Comparison of ENCODE assay signal across 21 cellular contexts in the genomic region with DNA sequence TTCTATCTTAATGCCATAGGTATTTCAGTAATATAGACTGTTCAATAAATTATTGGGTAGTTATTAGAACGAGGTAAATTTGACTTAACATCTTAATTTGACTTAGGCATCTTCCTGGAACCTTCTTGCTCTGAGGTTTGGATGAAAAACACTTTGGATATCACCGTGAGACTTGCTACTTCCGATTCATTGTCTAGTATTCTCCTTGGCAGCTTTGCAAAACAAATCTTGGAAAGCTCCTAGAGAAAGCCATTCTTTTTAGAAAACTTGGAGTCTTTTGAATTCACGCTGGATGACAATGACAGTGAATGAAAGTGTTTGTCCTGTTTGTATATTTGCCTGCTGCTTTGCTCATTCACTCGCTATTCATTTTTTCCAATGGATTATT.
DNase-seq lines count a peak whose midpoint lies in the region; ATAC-seq, FAIRE-seq and TF ChIP-seq lines count a peak whose summit lies in the region.
"Had no signal": no experiment of that assay in that cellular context is flagged by ENCODE, and none has a peak within 500 bp of the region (broad histone marks: within the 10 kb centered on the region; RNA-seq: fewer than 3 reads in every experiment).

No MANE protein-coding gene starts in this region.

- intact Hi-C loops in Calu3 (cut with micrococcal nuclease; ENCODE audit: unreplicated experiment) (loop anchor here (1.0 to 5.0 kb wide), 5 partner anchors 29 to 289 kb away; a partner anchor contains a TSS), PC-3 (cut with micrococcal nuclease) (loop anchor here (1.0 to 5.0 kb wide), 6 partner anchors 46 to 290 kb away; no protein-coding TSS in a partner anchor), endothelial cell of umbilical vein (cut with micrococcal nuclease) (loop anchor here (1.0 to 5.0 kb wide), 16 partner anchors 33 to 711 kb away; no protein-coding TSS in a partner anchor)
- intact Hi-C loops in activated CD8-positive, alpha-beta T cell treated with anti-CD3 and anti-CD28 coated beads for 36 hours (cut with micrococcal nuclease) = no loop called here

- BruUV-seq in Calu3 (replicated peaks; lab: Mats Ljungman, UMichigan) (no TSS peak), PC-3 (replicated peaks; lab: Mats Ljungman, UMichigan) (no TSS peak), endothelial cell of umbilical vein (replicated peaks; lab: Mats Ljungman, UMichigan) (no TSS peak)

- H3K4me1 Mint-ChIP-seq in Calu3 (ENCODE audit: low read depth, unreplicated experiment) = peaks cover 78% of the 10 kb centered on the region
- H3K4me1 Mint-ChIP-seq in activated CD8-positive, alpha-beta T cell treated with anti-CD3 and anti-CD28 coated beads for 36 hours (ENCODE audit: low read depth) = no peaks in the 10 kb centered on the region
- H3K4me1 Mint-ChIP-seq: activated B cell treated with CpG ODN at 0.5 μM for 24 hours; activated CD4-positive, alpha-beta memory T cell treated with anti-CD3 and anti-CD28 coated beads, Interleukin-2, amount 10 ng/mL, durations not matched to agents 7 days and 5 days; CD4-positive, CD25-positive, alpha-beta regulatory T cell had no signal

- H3K27ac ChIP-seq in PC-3 (ENCODE audit: low read length) (peak overlapping the region; percentile 96), endothelial cell of umbilical vein (ENCODE audit: insufficient read depth, low read depth, low read length) (peak overlapping the region; percentile 95), osteoblast (ENCODE audit: low read depth, low read length) (peak overlapping the region; percentile 99), Peyer's patch (no peak overlapping the region)
- H3K27ac ChIP-seq: KMS-11, vagina had no signal

- no peak for FAIRE-seq in endothelial cell of umbilical vein (lab: Jason Lieb, UNC)
- FAIRE-seq: GM19239 had no signal

- POLR2A ChIA-PET in PC-3 (lab: Charles Lee; ENCODE audit: unreplicated experiment) (interaction anchor here (0.5 to 1.6 kb wide), 4 partner anchors 13 to 72 kb away, joined by 3 to 6 read pairs (median 4); no protein-coding TSS in a partner anchor), endothelial cell of umbilical vein (lab: Charles Lee) (interaction anchor here (1.5 kb wide), 1 partner anchor 30 kb away, joined by 3 read pairs; no protein-coding TSS in a partner anchor)
- POLR2A ChIA-PET in activated CD8-positive, alpha-beta T cell treated with anti-CD3 and anti-CD28 coated beads for 36 hours (lab: Charles Lee) = no interaction called here

- TF ChIP-seq POLR2A in endothelial cell of umbilical vein (IDR thresholded peaks at IDR 0.05; ENCODE audit: low read depth, low read length) = no peak
- no peak for TF ChIP-seq POLR2A in Peyer's patch (IDR thresholded peaks at IDR 0.05)

- H3K4me3 Mint-ChIP-seq in Calu3 (ENCODE audit: low read depth, unreplicated experiment) = peak overlapping the region; percentile 68
- no peak overlapping the region for H3K4me3 Mint-ChIP-seq in activated CD8-positive, alpha-beta T cell treated with anti-CD3 and anti-CD28 coated beads for 36 hours
- H3K4me3 Mint-ChIP-seq: activated B cell treated with CpG ODN at 0.5 μM for 24 hours; activated CD4-positive, alpha-beta memory T cell treated with anti-CD3 and anti-CD28 coated beads, Interleukin-2, amount 10 ng/mL, durations not matched to agents 7 days and 5 days; activated T-cell treated with anti-CD3 and anti-CD28 coated beads, Interleukin-2, amount 50 U/mL, for 24 hours; CD4-positive, CD25-positive, alpha-beta regulatory T cell had no signal

- CTCF ChIA-PET in Calu3 (lab: Charles Lee) (interaction anchor here (0.5 to 3.1 kb wide), 28 partner anchors 8 to 504 kb away, joined by 3 to 36 read pairs (median 4); a partner anchor contains a TSS), PC-3 (lab: Charles Lee) (interaction anchor here (0.6 to 2.4 kb wide), 16 partner anchors 9 to 434 kb away, joined by 3 to 25 read pairs (median 3); no protein-coding TSS in a partner anchor), endothelial cell of umbilical vein (lab: Charles Lee) (interaction anchor here (0.6 to 3.2 kb wide), 69 partner anchors 8 to 506 kb away, joined by 3 to 60 read pairs (median 6); a partner anchor contains a TSS)
- CTCF ChIA-PET in activated CD8-positive, alpha-beta T cell treated with anti-CD3 and anti-CD28 coated beads for 36 hours (lab: Charles Lee) = interaction anchor here (0.7 to 1.6 kb wide), 15 partner anchors 8 to 486 kb away, joined by 3 to 10 read pairs (median 3); no protein-coding TSS in a partner anchor

- H3K36me3 ChIP-seq in PC-3 (ENCODE audit: low read depth, low read length) = no peaks in the 10 kb centered on the region
- no peaks in the 10 kb centered on the region for H3K36me3 ChIP-seq in endothelial cell of umbilical vein (ENCODE audit: control insufficient read depth in 2 of 2, extremely low read depth in 1 of 2, insufficient read depth in 2 of 2, low read length in 2 of 2)
- H3K36me3 ChIP-seq in osteoblast (ENCODE audit: insufficient read depth, low read length) = peaks cover 15% of the 10 kb centered on the region
- no peaks in the 10 kb centered on the region for H3K36me3 ChIP-seq in Peyer's patch
- H3K36me3 ChIP-seq: heart right ventricle, suprapubic skin, vagina had no signal

- H4K20me1 ChIP-seq in PC-3 (ENCODE audit: low read length) (no peaks in the 10 kb centered on the region), endothelial cell of umbilical vein (replicated peaks; ENCODE audit: control insufficient read depth, extremely low read depth, insufficient read depth, low read length) (no peaks in the 10 kb centered on the region), osteoblast (ENCODE audit: insufficient read depth, low read length) (no peaks in the 10 kb centered on the region)

- H3K4me2 ChIP-seq in PC-3 (ENCODE audit: low read length) (peak overlapping the region; percentile 83), endothelial cell of umbilical vein (ENCODE audit: insufficient read depth, low read length) (peak overlapping the region; percentile 89), osteoblast (ENCODE audit: insufficient read depth, low read length) (peak overlapping the region; percentile 92)
- H3K4me2 ChIP-seq: KMS-11 had no signal

- TF ChIP-seq CTCF in Calu3 (IDR thresholded peaks at IDR 0.05; ENCODE audit: unreplicated experiment) (no peak), PC-3 (conservative IDR thresholded peaks at IDR 0.05; ENCODE audit: low read depth, low read length) (no peak), endothelial cell of umbilical vein (IDR thresholded peaks at IDR 0.05; ENCODE audit: extremely low read depth in 1 of 2, insufficient read depth in 1 of 2, low read depth in 1 of 2, low read length in 2 of 2) (no peak), osteoblast (IDR thresholded peaks at IDR 0.05; ENCODE audit: extremely low read depth, low read depth, low read length) (no peak), Peyer's patch (IDR thresholded peaks at IDR 0.05) (no peak)
- no peak for TF ChIP-seq CTCF in activated CD8-positive, alpha-beta T cell treated with anti-CD3 and anti-CD28 coated beads for 36 hours (IDR thresholded peaks at IDR 0.05)

- ATAC-seq in PC-3 (no peak), GM18873 (IDR thresholded peaks at IDR 0.05; ENCODE audit: low FRiP score, unreplicated experiment) (no peak)
- no peak for ATAC-seq in activated CD8-positive, alpha-beta T cell treated with anti-CD3 and anti-CD28 coated beads for 36 hours

- H3K27me3 Mint-ChIP-seq in Calu3 (ENCODE audit: unreplicated experiment) = no peaks in the 10 kb centered on the region
- peaks cover 21% of the 10 kb centered on the region for H3K27me3 Mint-ChIP-seq in activated CD8-positive, alpha-beta T cell treated with anti-CD3 and anti-CD28 coated beads for 36 hours

- peak overlapping the region; percentile 95 for H3K27ac Mint-ChIP-seq in Calu3 (ENCODE audit: unreplicated experiment)
- no peak overlapping the region for H3K27ac Mint-ChIP-seq in activated CD8-positive, alpha-beta T cell treated with anti-CD3 and anti-CD28 coated beads for 36 hours
- H3K27ac Mint-ChIP-seq: activated B cell treated with CpG ODN at 0.5 μM for 24 hours; activated CD4-positive, alpha-beta memory T cell treated with anti-CD3 and anti-CD28 coated beads, Interleukin-2, amount 10 ng/mL, durations not matched to agents 7 days and 5 days; activated T-cell treated with anti-CD3 and anti-CD28 coated beads, Interleukin-2, amount 50 U/mL, for 24 hours; CD4-positive, CD25-positive, alpha-beta regulatory T cell had no signal

- dilution Hi-C loops in endothelial cell of umbilical vein (cut with MboI; ENCODE audit: extremely low pct_ligation_motif_present, low sequenced_read_pairs) = no loop called here

- H3K36me3 Mint-ChIP-seq in Calu3 (ENCODE audit: insufficient read depth, unreplicated experiment) = peaks cover 11% of the 10 kb centered on the region
- no peaks in the 10 kb centered on the region for H3K36me3 Mint-ChIP-seq in activated CD8-positive, alpha-beta T cell treated with anti-CD3 and anti-CD28 coated beads for 36 hours (ENCODE audit: low read depth)
- H3K36me3 Mint-ChIP-seq: CD4-positive, CD25-positive, alpha-beta regulatory T cell had no signal

- no peaks in the 10 kb centered on the region for H3K9me1 ChIP-seq in endothelial cell of umbilical vein (replicated peaks; ENCODE audit: control insufficient read depth, extremely low read depth, insufficient read depth, low read length)

- H3K27me3 ChIP-seq in PC-3 (ENCODE audit: low read length) (no peaks in the 10 kb centered on the region), endothelial cell of umbilical vein (ENCODE audit: control insufficient read depth in 2 of 2, insufficient read depth in 2 of 2, low read length in 2 of 2) (no peaks in the 10 kb centered on the region), osteoblast (ENCODE audit: insufficient read depth, low read length) (no peaks in the 10 kb centered on the region), Peyer's patch (no peaks in the 10 kb centered on the region)
- H3K27me3 ChIP-seq: vagina had no signal

- H2AFZ ChIP-seq in PC-3 (ENCODE audit: low read length) (peak overlapping the region; percentile 39), endothelial cell of umbilical vein (ENCODE audit: low read depth, low read length) (peak overlapping the region; percentile 34), osteoblast (ENCODE audit: low read length) (no peak overlapping the region)

- H3K4me3 ChIP-seq in PC-3 (ENCODE audit: low read length) (peak overlapping the region; percentile 59), endothelial cell of umbilical vein (replicated peaks in 1 of 3; ENCODE audit: insufficient read depth in 1 of 3, low read depth in 1 of 3, low read length in 3 of 3) (peak overlapping the region in 1 of 3 experiments; percentile 77), osteoblast (ENCODE audit: insufficient read depth, low read length) (peak overlapping the region; percentile 71), Peyer's patch (no peak overlapping the region)
- H3K4me3 ChIP-seq: vagina had no signal

- peaks cover 16% of the 10 kb centered on the region for H3F3A ChIP-seq in PC-3 (ENCODE audit: low read length, unreplicated experiment)

- no peaks in the 10 kb centered on the region for H3K9me3 ChIP-seq in PC-3 (ENCODE audit: low read length)
- H3K9me3 ChIP-seq in endothelial cell of umbilical vein (replicated peaks; ENCODE audit: control insufficient read depth, insufficient read depth, low read length) = no peaks in the 10 kb centered on the region
- H3K9me3 ChIP-seq in osteoblast (ENCODE audit: low read depth, low read length) = no peaks in the 10 kb centered on the region
- H3K9me3 ChIP-seq in Peyer's patch = no peaks in the 10 kb centered on the region
- H3K9me3 ChIP-seq: suprapubic skin, vagina had no signal

- no peaks in the 10 kb centered on the region for H3K9me2 ChIP-seq in PC-3 (replicated peaks; ENCODE audit: low read length)

- H3K79me2 ChIP-seq in PC-3 (ENCODE audit: low read length) = peaks cover 25% of the 10 kb centered on the region
- peaks cover 14% of the 10 kb centered on the region for H3K79me2 ChIP-seq in endothelial cell of umbilical vein (ENCODE audit: control insufficient read depth, insufficient read depth, low read length)
- H3K79me2 ChIP-seq in osteoblast (ENCODE audit: insufficient read depth, low read length) = peaks cover 15% of the 10 kb centered on the region

- peaks cover 70% of the 10 kb centered on the region for H3K4me1 ChIP-seq in PC-3 (ENCODE audit: insufficient read depth, low read length)
- peaks cover 50% of the 10 kb centered on the region for H3K4me1 ChIP-seq in endothelial cell of umbilical vein (ENCODE audit: control insufficient read depth, extremely low read depth, insufficient read depth, low read length)
- H3K4me1 ChIP-seq in osteoblast (ENCODE audit: insufficient read depth, low read length) = peaks cover 46% of the 10 kb centered on the region
- peaks cover 0 to 13% (median 0%) of the 10 kb centered on the region in 4 donors for H3K4me1 ChIP-seq in Peyer's patch

- H3K9ac ChIP-seq in PC-3 (ENCODE audit: low read length) (peak overlapping the region; percentile 86), endothelial cell of umbilical vein (replicated peaks; ENCODE audit: extremely low read depth, insufficient read depth, low read length) (peak overlapping the region; percentile 88)
- H3K9ac ChIP-seq: KMS-11 had no signal

- H3K9me3 Mint-ChIP-seq in Calu3 (ENCODE audit: low read depth, unreplicated experiment) = peaks cover 2% of the 10 kb centered on the region
- no peaks in the 10 kb centered on the region for H3K9me3 Mint-ChIP-seq in activated CD8-positive, alpha-beta T cell treated with anti-CD3 and anti-CD28 coated beads for 36 hours
- H3K9me3 Mint-ChIP-seq: activated B cell treated with CpG ODN at 0.5 μM for 24 hours; activated CD4-positive, alpha-beta memory T cell treated with anti-CD3 and anti-CD28 coated beads, Interleukin-2, amount 10 ng/mL, durations not matched to agents 7 days and 5 days; activated T-cell treated with anti-CD3 and anti-CD28 coated beads, Interleukin-2, amount 50 U/mL, for 24 hours had no signal

- no peak for DNase-seq in Calu3
- no peak for DNase-seq in PC-3
- no peak for DNase-seq in endothelial cell of umbilical vein (ENCODE audit: low read depth, low spot score)
- peak; percentile 18 for DNase-seq in osteoblast (ENCODE audit: insufficient read length, low spot score, missing footprints)
- DNase-seq in DMS153 treated with DMSO at 0.1 percent for 48 hours (lab: John Stamatoyannopoulos, UW; ENCODE audit: unreplicated experiment) = no peak
- DNase-seq in Peyer's patch = no peak
- DNase-seq in activated CD8-positive, alpha-beta T cell treated with anti-CD3 and anti-CD28 coated beads for 36 hours = no peak
- DNase-seq: activated B cell treated with CpG ODN at 0.5 μM for 24 hours; central memory CD4-positive, alpha-beta T cell; GOT3; NCI-H187; T-helper 9 cell had no signal

Comparison
In these comparisons a context has a peak if more than half of its experiments do, and no peak if none do; other contexts are left out.
1. H3K27ac ChIP-seq: peak in PC-3 (single experiment), endothelial cell of umbilical vein (single experiment) and osteoblast (single experiment); none in Peyer's patch (0 of 4).
2. H3K4me3 ChIP-seq: peak in PC-3 (single experiment) and osteoblast (single experiment); none in Peyer's patch (0 of 4).
3. Peak in every context shown above with its lines, with median percentiles within 50 percentile points of each other: H3K4me2 ChIP-seq.